13 cellular contexts compared by ENCODE assay signal in the genomic region with DNA sequence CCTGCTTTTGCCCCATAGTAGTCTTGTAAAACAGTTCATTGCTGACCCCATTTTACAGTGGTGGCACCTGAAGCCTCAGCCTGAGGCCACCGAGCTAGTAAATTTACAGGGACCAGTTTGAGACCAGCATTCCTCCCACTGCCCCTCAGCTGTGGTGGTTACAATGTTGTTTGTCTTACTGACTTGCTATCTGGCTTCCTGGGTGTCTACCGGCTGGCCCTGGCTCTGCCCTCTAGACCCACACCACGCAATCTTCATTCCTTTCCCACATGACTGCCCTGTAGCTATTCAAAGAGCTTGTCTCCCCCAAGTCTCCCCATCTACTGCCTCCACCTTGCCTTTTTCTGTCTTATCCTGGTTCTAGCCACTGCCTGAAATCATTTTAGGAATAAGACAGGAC. TPM values are rescaled to one million over a fixed set of nuclear protein-coding genes. Genes with fewer than 3 reads are reported as not detected.
A peak's percentile ranks its signal among the peaks of the same experiment; 100 is the strongest.
DNase-seq lines count a peak whose midpoint lies in the region; ATAC-seq, FAIRE-seq and TF ChIP-seq lines count a peak whose summit lies in the region.
"Had no signal": no experiment of that assay in that cellular context is flagged by ENCODE, and none has a peak within 500 bp of the region (broad histone marks: within the 10 kb centered on the region; RNA-seq: fewer than 3 reads in every experiment).

No MANE protein-coding gene starts in this region.

- H3K36me3 ChIP-seq in bronchial epithelial cell (ENCODE audit: control insufficient read depth, insufficient read depth, low read length): peaks cover 64% of the 10 kb centered on the region

- H3K27me3 Mint-ChIP-seq in stimulated activated naive CD8-positive, alpha-beta T cell treated with anti-CD3 and anti-CD28 coated beads, Interleukin-15, Interleukin-2, amounts not matched to agents 100 ng/mL and 50 ng/mL, for 24 hours: no peaks in the 10 kb centered on the region
- H3K27me3 Mint-ChIP-seq in mesothelial cell of epicardium (ENCODE audit: low read depth): no peaks in the 10 kb centered on the region

- H3K4me3 ChIP-seq in bronchial epithelial cell (ENCODE audit: low read depth, low read length): no peak overlapping the region
- H3K4me3 ChIP-seq: BLaER1 treated with 17β-estradiol and CSF1 and Interleukin-3, amounts not matched to agents 10 nM and 100 nM had no signal

- H3K4me1 Mint-ChIP-seq in stimulated activated naive CD8-positive, alpha-beta T cell treated with anti-CD3 and anti-CD28 coated beads, Interleukin-15, Interleukin-2, amounts not matched to agents 100 ng/mL and 50 ng/mL, for 24 hours (ENCODE audit: low read depth): peaks cover 38% of the 10 kb centered on the region
- peaks cover 13% of the 10 kb centered on the region for H3K4me1 Mint-ChIP-seq in mesothelial cell of epicardium

- ATAC-seq in stimulated activated naive CD8-positive, alpha-beta T cell treated with anti-CD3 and anti-CD28 coated beads, Interleukin-15, Interleukin-2, amounts not matched to agents 100 U/mL and 50 U/mL, for 24 hours: no peak
- no peak for ATAC-seq in HG03469 (IDR thresholded peaks at IDR 0.05; ENCODE audit: unreplicated experiment)
- ATAC-seq in HG03095 (IDR thresholded peaks at IDR 0.05; ENCODE audit: unreplicated experiment): no peak
- ATAC-seq: PC-3 had no signal

- H3K9me3 Mint-ChIP-seq in stimulated activated naive CD8-positive, alpha-beta T cell treated with anti-CD3 and anti-CD28 coated beads, Interleukin-15, Interleukin-2, amounts not matched to agents 100 ng/mL and 50 ng/mL, for 24 hours: no peaks in the 10 kb centered on the region
- no peaks in the 10 kb centered on the region for H3K9me3 Mint-ChIP-seq in mesothelial cell of epicardium

- H3K27me3 ChIP-seq in bronchial epithelial cell (ENCODE audit: control insufficient read depth, insufficient read depth, low read length): no peaks in the 10 kb centered on the region
- H3K27me3 ChIP-seq: BLaER1 treated with 17β-estradiol and CSF1 and Interleukin-3, amounts not matched to agents 10 nM and 100 nM had no signal

- peaks cover 56% of the 10 kb centered on the region for H3K36me3 Mint-ChIP-seq in stimulated activated naive CD8-positive, alpha-beta T cell treated with anti-CD3 and anti-CD28 coated beads, Interleukin-15, Interleukin-2, amounts not matched to agents 100 ng/mL and 50 ng/mL, for 24 hours (ENCODE audit: low read depth)
- H3K36me3 Mint-ChIP-seq in mesothelial cell of epicardium: peaks cover 56% of the 10 kb centered on the region

- no peak for TF ChIP-seq CTCF in bronchial epithelial cell (IDR thresholded peaks at IDR 0.05; ENCODE audit: insufficient read depth, low read length, severe bottlenecking)
- no peak for TF ChIP-seq CTCF in mesothelial cell of epicardium (IDR thresholded peaks at IDR 0.05; ENCODE audit: unreplicated experiment)

- H3K4me3 Mint-ChIP-seq in stimulated activated naive CD8-positive, alpha-beta T cell treated with anti-CD3 and anti-CD28 coated beads, Interleukin-15, Interleukin-2, amounts not matched to agents 100 ng/mL and 50 ng/mL, for 24 hours: no peak overlapping the region
- no peak overlapping the region for H3K4me3 Mint-ChIP-seq in mesothelial cell of epicardium

- FAIRE-seq in bronchial epithelial cell (lab: Jason Lieb, UNC): peak; percentile 52

- H3K27ac Mint-ChIP-seq in stimulated activated naive CD8-positive, alpha-beta T cell treated with anti-CD3 and anti-CD28 coated beads, Interleukin-15, Interleukin-2, amounts not matched to agents 100 ng/mL and 50 ng/mL, for 24 hours: peak overlapping the region; percentile 56
- H3K27ac Mint-ChIP-seq in mesothelial cell of epicardium: peak overlapping the region; percentile 72

- no peak for DNase-seq in stimulated activated naive CD8-positive, alpha-beta T cell treated with anti-CD3 and anti-CD28 coated beads, Interleukin-15, Interleukin-2, amounts not matched to agents 100 U/mL and 50 U/mL, for 24 hours
- DNase-seq in bronchial epithelial cell (ENCODE audit: low read depth) (no peak), mesothelial cell of epicardium (ENCODE audit: low spot score in 2 of 2, unreplicated experiment in 2 of 2) (no peak), hippocampal formation (lab: John Stamatoyannopoulos, UW) (no peak), KG1 (lab: John Stamatoyannopoulos, UW) (no peak)
- DNase-seq: central memory CD4-positive, alpha-beta T cell; NCI-H1092; NCI-H345; PC-3 had no signal

RNA-seq across cellular contexts. Expression of a gene that starts 20.8 kb away (rescaled TPM):
- total RNA-seq in bronchial epithelial cell: 6.3 and 13.3 TPM in 2 replicates
- 16.9 to 19.1 TPM (median 17.4 TPM) in 3 replicates for total RNA-seq in mesothelial cell of epicardium

RNA-seq across cellular contexts. Expression of a gene that starts 59.4 kb away (rescaled TPM):
- total RNA-seq in bronchial epithelial cell: 121 and 155 TPM in 2 replicates
- total RNA-seq in mesothelial cell of epicardium: 109 to 121 TPM (median 117 TPM) in 3 replicates
